26 cellular contexts compared by ENCODE assay signal in genomic region chr17:73508057-73508930, GRCh38.
A peak's percentile ranks its signal among the peaks of the same experiment; 100 is the strongest.
DNase-seq lines count a peak whose midpoint lies in the region; ATAC-seq lines count a peak whose summit lies in the region.
"Had no signal": no experiment of that assay in that cellular context is flagged by ENCODE, and none has a peak within 500 bp of the region (broad histone marks: within the 10 kb centered on the region; RNA-seq: fewer than 3 reads in every experiment).

No MANE protein-coding gene starts in this region.

- no peaks in the 10 kb centered on the region for H3K36me3 ChIP-seq in aorta (ENCODE audit: control insufficient read depth in 1 of 2, insufficient read depth in 2 of 2, low read length in 1 of 2)

- DNase-seq in NCI-H187 (lab: John Stamatoyannopoulos, UW) (peak; percentile 27 to 46), NCI-H187 treated with DMSO at 0.1 percent for 48 hours (lab: John Stamatoyannopoulos, UW) (no peak), NCI-H510A treated with DMSO at 0.1 percent for 48 hours (lab: John Stamatoyannopoulos, UW) (peak; percentile 50), aorta (no peak), NCI-H2196 treated with DMSO at 0.1 percent for 48 hours (lab: John Stamatoyannopoulos, UW; ENCODE audit: unreplicated experiment) (no peak), substantia nigra (lab: John Stamatoyannopoulos, UW) (no peak)
- DNase-seq in activated naive CD8-positive, alpha-beta T cell treated with anti-CD3 and anti-CD28 coated beads, Interleukin-2, amount 50 U/mL, for 24 hours, result no peak
- DNase-seq: activated CD8-positive, alpha-beta memory T cell treated with anti-CD3 and anti-CD28 coated beads, Interleukin-2, amount 50 U/mL, for 48 hours; activated CD8-positive, alpha-beta T cell treated with anti-CD3 and anti-CD28 coated beads for 36 hours; activated naive CD4-positive, alpha-beta T cell treated with anti-CD3 and anti-CD28 coated beads, Interleukin-2, amount 10 ng/mL, durations not matched to agents 7 days and 5 days; HFFc6; hypothalamus; left colon; mucosa of descending colon; natural killer cell; NCI-H1092; NCI-H2081; NCI-H446 treated with DMSO at 0.1 percent for 48 hours; SHP77; small intestine; stimulated activated naive B cell treated with anti-CD40 and anti-IgM and Interleukin-4, amounts not matched to agents 10 μg/mL and 1 μg/mL and 100 μg/mL, for 72 hours had no signal

- no peak overlapping the region for H3K4me3 Mint-ChIP-seq in activated naive CD8-positive, alpha-beta T cell treated with anti-CD3 and anti-CD28 coated beads, Interleukin-2, amount 50 U/mL, for 24 hours
- H3K4me3 Mint-ChIP-seq: activated CD8-positive, alpha-beta T cell treated with anti-CD3 and anti-CD28 coated beads for 36 hours; activated naive CD4-positive, alpha-beta T cell treated with anti-CD3 and anti-CD28 coated beads, Interleukin-2, amount 10 ng/mL, durations not matched to agents 7 days and 5 days; activated T-helper 1 cell treated with anti-CD3 and anti-CD28 coated beads, Interleukin-12 subunit alpha, Interleukin-12 subunit beta, Interleukin-2, Interleukin-4 antibody, amounts not matched to agents 30 ng/mL and 10 ng/mL and 1 ng/mL, durations not matched to agents 14 hours and 24 hours and 36 hours; GM23338; HFFc6; natural killer cell; stimulated activated naive B cell treated with anti-CD40 and anti-IgM and Interleukin-4, amounts not matched to agents 10 μg/mL and 1 μg/mL and 100 μg/mL, for 72 hours; type B pancreatic cell had no signal

- WGBS in aorta, 2 donors, result 85 to 90% methylated on average over 19 of the region's 19 CpGs

- no peaks in the 10 kb centered on the region for H3K4me1 Mint-ChIP-seq in activated naive CD8-positive, alpha-beta T cell treated with anti-CD3 and anti-CD28 coated beads, Interleukin-2, amount 50 U/mL, for 24 hours
- H3K4me1 Mint-ChIP-seq: activated naive CD4-positive, alpha-beta T cell treated with anti-CD3 and anti-CD28 coated beads, Interleukin-2, amount 10 ng/mL, durations not matched to agents 7 days and 5 days; GM23338; natural killer cell had no signal

- H3K36me3 Mint-ChIP-seq in activated naive CD8-positive, alpha-beta T cell treated with anti-CD3 and anti-CD28 coated beads, Interleukin-2, amount 50 U/mL, for 24 hours (ENCODE audit: low read depth), result no peaks in the 10 kb centered on the region
- H3K36me3 Mint-ChIP-seq: activated naive CD4-positive, alpha-beta T cell treated with anti-CD3 and anti-CD28 coated beads, Interleukin-2, amount 10 ng/mL, durations not matched to agents 7 days and 5 days; natural killer cell; type B pancreatic cell had no signal

- H3K27me3 Mint-ChIP-seq in activated naive CD8-positive, alpha-beta T cell treated with anti-CD3 and anti-CD28 coated beads, Interleukin-2, amount 50 U/mL, for 24 hours, result no peaks in the 10 kb centered on the region
- H3K27me3 Mint-ChIP-seq: stimulated activated naive B cell treated with anti-CD40 and anti-IgM and Interleukin-4, amounts not matched to agents 10 μg/mL and 1 μg/mL and 100 μg/mL, for 72 hours; type B pancreatic cell had no signal

- no peaks in the 10 kb centered on the region for H3K27me3 ChIP-seq in aorta (ENCODE audit: control insufficient read depth in 1 of 2, insufficient read depth in 2 of 2, low read length in 1 of 2)

- ATAC-seq in activated naive CD8-positive, alpha-beta T cell treated with anti-CD3 and anti-CD28 coated beads, Interleukin-2, amount 50 U/mL, for 24 hours, result peak; percentile 14
- ATAC-seq in aorta (ENCODE audit: low FRiP score) (peak; percentile 16), esophagus mucosa (no peak)
- ATAC-seq: activated CD8-positive, alpha-beta T cell treated with anti-CD3 and anti-CD28 coated beads for 36 hours; GM23338; left colon; mucosa of descending colon; natural killer cell; Panc1; stimulated activated naive B cell treated with anti-CD40 and anti-IgM and Interleukin-4, amounts not matched to agents 10 μg/mL and 1 μg/mL and 100 μg/mL, for 72 hours had no signal

- H3K27ac ChIP-seq in aorta (ENCODE audit: low read depth in 1 of 2, low read length in 2 of 2) (no peak overlapping the region), substantia nigra (ENCODE audit: low read depth, low read length, poor library complexity, severe bottlenecking) (no peak overlapping the region)

- H3K9me3 Mint-ChIP-seq in activated naive CD8-positive, alpha-beta T cell treated with anti-CD3 and anti-CD28 coated beads, Interleukin-2, amount 50 U/mL, for 24 hours, result no peaks in the 10 kb centered on the region
- H3K9me3 Mint-ChIP-seq: activated CD8-positive, alpha-beta T cell treated with anti-CD3 and anti-CD28 coated beads for 36 hours; activated naive CD4-positive, alpha-beta T cell treated with anti-CD3 and anti-CD28 coated beads, Interleukin-2, amount 10 ng/mL, durations not matched to agents 7 days and 5 days; activated T-helper 1 cell treated with anti-CD3 and anti-CD28 coated beads, Interleukin-12 subunit alpha, Interleukin-12 subunit beta, Interleukin-2, Interleukin-4 antibody, amounts not matched to agents 30 ng/mL and 10 ng/mL and 1 ng/mL, durations not matched to agents 14 hours and 24 hours and 36 hours; GM23338; natural killer cell had no signal

- no peaks in the 10 kb centered on the region for H3K9me3 ChIP-seq in aorta (ENCODE audit: control insufficient read depth, low read length)
- H3K9me3 ChIP-seq: mucosa of descending colon had no signal

- intact Hi-C loops in aorta (cut with DNase I), result no loop called here

- H3K4me3 ChIP-seq in aorta (ENCODE audit: low read length in 2 of 2), result no peak overlapping the region
- H3K4me3 ChIP-seq: GM23338, mucosa of descending colon had no signal

- no peak overlapping the region for H3K27ac Mint-ChIP-seq in activated naive CD8-positive, alpha-beta T cell treated with anti-CD3 and anti-CD28 coated beads, Interleukin-2, amount 50 U/mL, for 24 hours
- H3K27ac Mint-ChIP-seq: activated CD8-positive, alpha-beta T cell treated with anti-CD3 and anti-CD28 coated beads for 36 hours; activated naive CD4-positive, alpha-beta T cell treated with anti-CD3 and anti-CD28 coated beads, Interleukin-2, amount 10 ng/mL, durations not matched to agents 7 days and 5 days; activated T-helper 1 cell treated with anti-CD3 and anti-CD28 coated beads, Interleukin-12 subunit alpha, Interleukin-12 subunit beta, Interleukin-2, Interleukin-4 antibody, amounts not matched to agents 30 ng/mL and 10 ng/mL and 1 ng/mL, durations not matched to agents 14 hours and 24 hours and 36 hours; GM23338; HFFc6; natural killer cell; stimulated activated naive B cell treated with anti-CD40 and anti-IgM and Interleukin-4, amounts not matched to agents 10 μg/mL and 1 μg/mL and 100 μg/mL, for 72 hours; type B pancreatic cell had no signal

- H3K4me1 ChIP-seq in aorta (ENCODE audit: control insufficient read depth in 1 of 2, insufficient read depth in 2 of 2, low read length in 2 of 2), result no peaks in the 10 kb centered on the region

Comparison
In these comparisons a context has a peak if more than half of its experiments do, and no peak if none do; other contexts are left out.
1. DNase-seq: peak in NCI-H187 (2 of 2) and NCI-H510A treated with DMSO at 0.1 percent for 48 hours (single experiment); none in NCI-H187 treated with DMSO at 0.1 percent for 48 hours (single experiment), activated naive CD8-positive, alpha-beta T cell treated with anti-CD3 and anti-CD28 coated beads, Interleukin-2, amount 50 U/mL, for 24 hours (single experiment), aorta (0 of 2), NCI-H2196 treated with DMSO at 0.1 percent for 48 hours (single experiment) and substantia nigra (0 of 49).